In genomic region chr3:182818296-182818978, GRCh38 we compare ENCODE assay signal across 18 cellular contexts. TPM values are rescaled to one million over a fixed set of nuclear protein-coding genes. Genes with fewer than 3 reads are reported as not detected.
DNase-seq lines count a peak whose midpoint lies in the region; ATAC-seq and TF ChIP-seq lines count a peak whose summit lies in the region.
"Had no signal": no experiment of that assay in that cellular context is flagged by ENCODE, and none has a peak within 500 bp of the region (broad histone marks: within the 10 kb centered on the region; RNA-seq: fewer than 3 reads in every experiment).

No MANE protein-coding gene starts in this region.

- H3F3A ChIP-seq in GM23338 (replicated peaks; ENCODE audit: low read depth) (no peaks in the 10 kb centered on the region), smooth muscle cell (ENCODE audit: low read depth) (no peaks in the 10 kb centered on the region)

- WGBS in smooth muscle cell (ENCODE audit: low lambda C conversion rate), result 66% methylated on average over 4 of the region's 4 CpGs

- H2AFZ ChIP-seq in GM23338, result no peak overlapping the region
- H2AFZ ChIP-seq in smooth muscle cell (ENCODE audit: low read depth), result no peak overlapping the region
- H2AFZ ChIP-seq in OCI-LY7 (ENCODE audit: low read length), result no peak overlapping the region

- TF ChIP-seq CTCF in GM23338 (conservative IDR thresholded peaks at IDR 0.05; ENCODE audit: low read depth in 2 of 2) (no peak), smooth muscle cell (IDR thresholded peaks at IDR 0.05; ENCODE audit: borderline replicate concordance, insufficient read depth, poor library complexity, severe bottlenecking) (no peak), nephron progenitor cell (IDR thresholded peaks at IDR 0.05) (no peak), OCI-LY7 (conservative IDR thresholded peaks at IDR 0.05; ENCODE audit: low read length) (no peak)

- H3K4me3 Mint-ChIP-seq in GM23338, result peak overlapping the region; percentile 57; the same call in 1 of the 3 replicates
- no peak overlapping the region for H3K4me3 Mint-ChIP-seq in nephron progenitor cell
- H3K4me3 Mint-ChIP-seq: B cell; CD8-positive, alpha-beta T cell; IgD-negative memory B cell had no signal

- no TSS peak for BruUV-seq in OCI-LY7 (replicated peaks; lab: Mats Ljungman, UMichigan)

- H3K27me3 Mint-ChIP-seq in GM23338 (ENCODE audit: insufficient read depth, low read depth, poor library complexity) (peaks cover 2% of the 10 kb centered on the region), nephron progenitor cell (ENCODE audit: low read depth, poor library complexity) (no peaks in the 10 kb centered on the region)
- H3K27me3 Mint-ChIP-seq: B cell, IgD-negative memory B cell had no signal

- intact Hi-C loops in OCI-LY7 (cut with micrococcal nuclease; ENCODE audit: unreplicated experiment), result no loop called here

- H3K4me2 ChIP-seq in GM23338 (peak overlapping the region; percentile 66), smooth muscle cell (peak overlapping the region; percentile 86), OCI-LY7 (ENCODE audit: low read length) (no peak overlapping the region)

- CTCF ChIA-PET in OCI-LY7 (lab: Charles Lee; ENCODE audit: unreplicated experiment), result no interaction called here

- H3K36me3 ChIP-seq in GM23338 (ENCODE audit: insufficient read depth), result no peaks in the 10 kb centered on the region
- H3K36me3 ChIP-seq in SJCRH30, result peaks cover 12% of the 10 kb centered on the region; the same call in 1 of the 2 replicates
- H3K36me3 ChIP-seq in smooth muscle cell (ENCODE audit: low read depth), result peaks cover 6% of the 10 kb centered on the region
- peaks cover 20% of the 10 kb centered on the region for H3K36me3 ChIP-seq in OCI-LY7 (ENCODE audit: insufficient read depth, low read length)

- no peak for DNase-seq in GM23338 (ENCODE audit: low spot score)
- DNase-seq in SJCRH30, result peak in 1 of 2 experiments; percentile 19
- peak; percentile 68 for DNase-seq in foreskin melanocyte
- no peak for DNase-seq in smooth muscle cell (lab: John Stamatoyannopoulos, UW; ENCODE audit: unreplicated experiment)
- no peak for DNase-seq in nephron progenitor cell
- no peak for DNase-seq in OCI-LY7 (ENCODE audit: low spot score)
- no peak for DNase-seq in stimulated activated CD4-positive, alpha-beta T cell treated with anti-CD3 and anti-CD28 coated beads, Interleukin-12 subunit alpha, Interleukin-12 subunit beta, amount 100 ng/mL, for 4 hours
- DNase-seq: ACHN; CD8-positive, alpha-beta T cell; MV-4-11; NCI-H1417 treated with DMSO at 0.1 percent for 48 hours; NCI-H2029; NCI-H2171 treated with DMSO at 0.1 percent for 48 hours; NCI-H774; SIG-M5 had no signal

- H3K9ac ChIP-seq in smooth muscle cell (ENCODE audit: low read depth), result no peak overlapping the region

- no peaks in the 10 kb centered on the region; the same call in 1 of the 2 replicates for H3K79me2 ChIP-seq in GM23338 (replicated peaks; ENCODE audit: insufficient read depth)
- peaks cover 79% of the 10 kb centered on the region for H3K79me2 ChIP-seq in smooth muscle cell (ENCODE audit: low read depth)
- H3K79me2 ChIP-seq in OCI-LY7 (ENCODE audit: insufficient read depth, low read depth, low read length), result peaks cover 57% of the 10 kb centered on the region

- H3K36me3 Mint-ChIP-seq in GM23338 (ENCODE audit: low read depth), result peaks cover 12% of the 10 kb centered on the region; the same call in 2 of the 3 replicates
- peaks cover 33% of the 10 kb centered on the region for H3K36me3 Mint-ChIP-seq in nephron progenitor cell (ENCODE audit: low read depth)

- H3K27ac ChIP-seq in GM23338 (ENCODE audit: low read depth) (no peak overlapping the region), SJCRH30 (peak overlapping the region; percentile 99), smooth muscle cell (ENCODE audit: low read depth) (no peak overlapping the region), OCI-LY7 (ENCODE audit: low read depth, low read length, poor library complexity, severe bottlenecking) (no peak overlapping the region)

- H3K9me2 ChIP-seq in GM23338 (ENCODE audit: insufficient read depth) (no peaks in the 10 kb centered on the region), OCI-LY7 (ENCODE audit: insufficient read depth, low read length) (no peaks in the 10 kb centered on the region)

- ATAC-seq in GM23338, result peak; percentile 45
- ATAC-seq: CD8-positive, alpha-beta T cell; HCT116 had no signal

- H3K9me3 ChIP-seq in SJCRH30 (replicated peaks) (peaks cover 4% of the 10 kb centered on the region; the same call in 1 of the 2 replicates), smooth muscle cell (replicated peaks; ENCODE audit: low read depth) (no peaks in the 10 kb centered on the region), OCI-LY7 (ENCODE audit: low read length) (no peaks in the 10 kb centered on the region)

- no peaks in the 10 kb centered on the region for H3K27me3 ChIP-seq in GM23338 (ENCODE audit: insufficient read depth)
- H3K27me3 ChIP-seq in SJCRH30, result no peaks in the 10 kb centered on the region
- no peaks in the 10 kb centered on the region for H3K27me3 ChIP-seq in smooth muscle cell (ENCODE audit: low read depth)

- H4K20me1 ChIP-seq in GM23338 (replicated peaks; ENCODE audit: insufficient read depth) (no peaks in the 10 kb centered on the region), smooth muscle cell (ENCODE audit: low read depth) (peaks cover 75% of the 10 kb centered on the region), OCI-LY7 (ENCODE audit: insufficient read depth, low read length) (no peaks in the 10 kb centered on the region; the same call in 1 of the 2 replicates)

- POLR2A ChIA-PET in OCI-LY7 (lab: Charles Lee), result interaction anchor here (0.6 to 1.5 kb wide), 8 partner anchors 9 to 767 kb away, joined by 3 to 6 read pairs (median 3); no protein-coding TSS in a partner anchor

- H3K4me3 ChIP-seq in GM23338 (peak overlapping the region; percentile 24; the same call in 1 of the 2 replicates), SJCRH30 (peak overlapping the region; percentile 62), smooth muscle cell (peak overlapping the region; percentile 51), OCI-LY7 (ENCODE audit: low read depth, low read length, poor library complexity, severe bottlenecking) (no peak overlapping the region)

- peaks cover 8% of the 10 kb centered on the region; the same call in 1 of the 3 replicates for H3K4me1 Mint-ChIP-seq in GM23338
- H3K4me1 Mint-ChIP-seq in nephron progenitor cell, result peaks cover 21% of the 10 kb centered on the region

- peaks cover 2% of the 10 kb centered on the region; the same call in 2 of the 3 replicates for H3K9me3 Mint-ChIP-seq in GM23338
- peaks cover 14% of the 10 kb centered on the region for H3K9me3 Mint-ChIP-seq in nephron progenitor cell
- H3K9me3 Mint-ChIP-seq: CD8-positive, alpha-beta T cell; IgD-negative memory B cell had no signal

- H3K27ac Mint-ChIP-seq in GM23338 (no peak overlapping the region), nephron progenitor cell (no peak overlapping the region)
- H3K27ac Mint-ChIP-seq: B cell, IgD-negative memory B cell had no signal

- no peaks in the 10 kb centered on the region for H3K4me1 ChIP-seq in GM23338 (ENCODE audit: insufficient read depth)
- peaks cover 9% of the 10 kb centered on the region for H3K4me1 ChIP-seq in SJCRH30
- H3K4me1 ChIP-seq in smooth muscle cell (ENCODE audit: low read depth), result no peaks in the 10 kb centered on the region
- H3K4me1 ChIP-seq in OCI-LY7 (ENCODE audit: insufficient read depth, low read length, poor library complexity, severe bottlenecking), result no peaks in the 10 kb centered on the region

TF ChIP-seq in GM23338, 12 proteins besides CTCF, POLR2A, EP300 and RAD21:
- TF ChIP-seq CREB1 (CRISPR knock-in tag; IDR thresholded peaks at IDR 0.05; ENCODE audit: low read depth), result no peak
- TF ChIP-seq REST (IDR thresholded peaks at IDR 0.05; ENCODE audit: unreplicated experiment), result no peak
- no peak for TF ChIP-seq EZH2 (IDR thresholded peaks at IDR 0.05; ENCODE audit: low read depth, unreplicated experiment)

RNA-seq across cellular contexts. Expression of gene ATP11B, which starts 25.1 kb away (rescaled TPM):
- 24.7 and 30.6 TPM in 2 replicates for total RNA-seq in GM23338 (2014; rRNA removed; shearing (Covaris generic))
- polyA plus RNA-seq in GM23338 (2016; fragmentation: Nextera tagmentation; extraction: Ambion mirVana) (5.8 and 6.0 TPM in 2 replicates), smooth muscle cell (12.0 and 13.6 TPM in 2 replicates)
- 69.7 and 73.9 TPM in 2 replicates for total RNA-seq in SJCRH30 (2014; rRNA removed; shearing (Covaris generic))
- total RNA-seq in smooth muscle cell (48.7 and 57.0 TPM in 2 replicates), OCI-LY7 (2022) (87.9 and 92.0 TPM in 2 replicates)
- 55.6 and 58.6 TPM in 2 replicates for total RNA-seq in OCI-LY7 (2014; rRNA removed; shearing (Covaris generic))
